In genomic region chr15:77130315-77130930, GRCh38 we compare ENCODE assay signal across 21 cellular contexts.
"Had no signal": no experiment of that assay in that cellular context is flagged by ENCODE, and none has a peak within 500 bp of the region (broad histone marks: within the 10 kb centered on the region; RNA-seq: fewer than 3 reads in every experiment).

No MANE protein-coding gene starts in this region.

- H3K27ac Mint-ChIP-seq: IgD-negative memory B cell had no signal

- H3K4me1 ChIP-seq: SJSA1 had no signal

- H3K4me3 Mint-ChIP-seq: IgD-negative memory B cell had no signal

- H3K4me3 ChIP-seq: K562, SJSA1, SK-N-MC had no signal

- H3K27me3 ChIP-seq: SJSA1 had no signal

- ATAC-seq: K562 had no signal

- H3K9me3 Mint-ChIP-seq: IgD-negative memory B cell had no signal

- H3K9me3 ChIP-seq: SJSA1 had no signal

- H3K27me3 Mint-ChIP-seq: IgD-negative memory B cell had no signal

- H3K9ac ChIP-seq: KMS-11 had no signal

- DNase-seq: MV-4-11, NCI-H1048, NCI-H1105, NCI-H1417, NCI-H1436 treated with DMSO at 0.1 percent for 48 hours, NCI-H1694, NCI-H187 treated with DMSO at 0.1 percent for 48 hours, NCI-H2029 treated with DMSO at 0.1 percent for 48 hours, NCI-H2171 treated with DMSO at 0.1 percent for 48 hours, NCI-H345, NCI-H446 treated with DMSO at 0.1 percent for 48 hours, NCI-H510A treated with DMSO at 0.1 percent for 48 hours, Right ventricle myocardium superior, RPMI8226, SIG-M5, T-helper 2 cell had no signal

- H3K4me2 ChIP-seq: KMS-11 had no signal

- H3K27ac ChIP-seq: KMS-11, SJSA1, SK-N-MC had no signal
